8 cellular contexts compared by ENCODE assay signal in genomic region chr12:31682136-31682962, GRCh38. TPM values are rescaled to one million over a fixed set of nuclear protein-coding genes. Genes with fewer than 3 reads are reported as not detected.
A peak's percentile ranks its signal among the peaks of the same experiment; 100 is the strongest.
DNase-seq lines count a peak whose midpoint lies in the region; ATAC-seq and TF ChIP-seq lines count a peak whose summit lies in the region.

No MANE protein-coding gene starts in this region.

- peak; percentile 66 for ATAC-seq in PC-3

- H3K4me3 ChIP-seq in GM23248 = no peak overlapping the region
- no peak overlapping the region for H3K4me3 ChIP-seq in PC-3 (ENCODE audit: low read length)
- no peak overlapping the region for H3K4me3 ChIP-seq in fibroblast of mammary gland (ENCODE audit: control insufficient read depth, low read depth, low read length)
- H3K4me3 ChIP-seq in osteoblast (ENCODE audit: insufficient read depth, low read length) = no peak overlapping the region

- H3K9ac ChIP-seq in GM23248 = no peak overlapping the region
- H3K9ac ChIP-seq in PC-3 (ENCODE audit: low read length) = no peak overlapping the region

- BruUV-seq in PC-3 (replicated peaks; lab: Mats Ljungman, UMichigan) = no TSS peak

- H3K27ac ChIP-seq in GM23248 = no peak overlapping the region
- no peak overlapping the region for H3K27ac ChIP-seq in PC-3 (ENCODE audit: low read length)
- H3K27ac ChIP-seq in osteoblast (ENCODE audit: low read depth, low read length) = no peak overlapping the region

- DNase-seq in Daoy (ENCODE audit: low read depth) = peak; percentile 82
- DNase-seq in GM23248 = peak; percentile 71
- peak; percentile 88 to 89 for DNase-seq in Kasumi-1 (lab: John Stamatoyannopoulos, UW)
- DNase-seq in PC-3 = peak; percentile 80
- peak; percentile 37 for DNase-seq in activated T-cell treated with anti-CD3 and anti-CD28 coated beads for 48 hours (ENCODE audit: low read depth)
- DNase-seq in fibroblast of mammary gland (ENCODE audit: low read depth) = peak; percentile 83
- DNase-seq in osteoblast (ENCODE audit: insufficient read length, low spot score, missing footprints) = peak; percentile 34
- peak; percentile 54 for DNase-seq in ureter (ENCODE audit: low spot score)

- H3K27me3 ChIP-seq in GM23248 (replicated peaks; ENCODE audit: insufficient read depth) = no peaks in the 10 kb centered on the region
- H3K27me3 ChIP-seq in PC-3 (ENCODE audit: low read length) = no peaks in the 10 kb centered on the region
- H3K27me3 ChIP-seq in osteoblast (ENCODE audit: insufficient read depth, low read length) = no peaks in the 10 kb centered on the region

- in situ Hi-C loops in GM23248 (cut with MboI) = loop anchor here (25.0 kb wide), 1 partner anchor 105 kb away; a partner anchor contains a TSS

- H3K4me2 ChIP-seq in GM23248 (ENCODE audit: unreplicated experiment) (no peak overlapping the region), PC-3 (ENCODE audit: low read length) (no peak overlapping the region), osteoblast (ENCODE audit: insufficient read depth, low read length) (no peak overlapping the region)

- H3K9me2 ChIP-seq in GM23248 (ENCODE audit: insufficient read depth) = no peaks in the 10 kb centered on the region
- H3K9me2 ChIP-seq in PC-3 (replicated peaks; ENCODE audit: low read length) = no peaks in the 10 kb centered on the region

- POLR2A ChIA-PET in PC-3 (lab: Charles Lee; ENCODE audit: unreplicated experiment) = no interaction called here

- 63 to 66% methylated on average over 10 of the region's 10 CpGs for WGBS in GM23248 (ENCODE audit: low coverage in 1 of 2, low lambda C conversion rate in 2 of 2, missing lambda C conversion rate in 2 of 2), 2 experiments

- intact Hi-C loops in PC-3 (cut with micrococcal nuclease) = loop anchor here (1.0 to 10.0 kb wide), 3 partner anchors 282 to 620 kb away; no protein-coding TSS in a partner anchor

- H4K20me1 ChIP-seq in GM23248 (ENCODE audit: insufficient read depth) (no peaks in the 10 kb centered on the region), PC-3 (ENCODE audit: low read length) (no peaks in the 10 kb centered on the region), osteoblast (ENCODE audit: insufficient read depth, low read length) (no peaks in the 10 kb centered on the region)

- no peak overlapping the region for H2AFZ ChIP-seq in GM23248
- no peak overlapping the region for H2AFZ ChIP-seq in PC-3 (ENCODE audit: low read length)
- no peak overlapping the region for H2AFZ ChIP-seq in osteoblast (ENCODE audit: low read length)

- H3K79me2 ChIP-seq in GM23248 (ENCODE audit: insufficient read depth) (no peaks in the 10 kb centered on the region), PC-3 (ENCODE audit: low read length) (no peaks in the 10 kb centered on the region), osteoblast (ENCODE audit: insufficient read depth, low read length) (no peaks in the 10 kb centered on the region)

- H3K9me3 ChIP-seq in GM23248 (ENCODE audit: low read depth) (no peaks in the 10 kb centered on the region), PC-3 (ENCODE audit: low read length) (no peaks in the 10 kb centered on the region), osteoblast (ENCODE audit: low read depth, low read length) (peaks cover 2% of the 10 kb centered on the region)

- CTCF ChIA-PET in PC-3 (lab: Charles Lee) = no interaction called here

- no peaks in the 10 kb centered on the region for H3K36me3 ChIP-seq in GM23248 (ENCODE audit: low read depth)
- H3K36me3 ChIP-seq in PC-3 (ENCODE audit: low read depth, low read length) = no peaks in the 10 kb centered on the region
- no peaks in the 10 kb centered on the region for H3K36me3 ChIP-seq in osteoblast (ENCODE audit: insufficient read depth, low read length)

- H3K4me1 ChIP-seq in GM23248 (ENCODE audit: insufficient read depth) = no peaks in the 10 kb centered on the region
- no peaks in the 10 kb centered on the region for H3K4me1 ChIP-seq in PC-3 (ENCODE audit: insufficient read depth, low read length)
- H3K4me1 ChIP-seq in osteoblast (ENCODE audit: insufficient read depth, low read length) = no peaks in the 10 kb centered on the region

- H3F3A ChIP-seq in GM23248 (ENCODE audit: insufficient read depth) (no peaks in the 10 kb centered on the region), PC-3 (ENCODE audit: low read length, unreplicated experiment) (no peaks in the 10 kb centered on the region)

- TF ChIP-seq CTCF in PC-3 (conservative IDR thresholded peaks at IDR 0.05; ENCODE audit: low read depth, low read length) (peak; percentile 75), fibroblast of mammary gland (conservative IDR thresholded peaks at IDR 0.05; ENCODE audit: control insufficient read depth, insufficient read depth, low read depth, low read length) (peak; percentile 84), osteoblast (IDR thresholded peaks at IDR 0.05; ENCODE audit: extremely low read depth, low read depth, low read length) (peak; percentile 79)

RNA-seq across cellular contexts. Expression of gene ETFBKMT, which starts 22.9 kb away (rescaled TPM):
- total RNA-seq in Daoy (2014; rRNA removed; shearing (Covaris generic)) = 1.0 and 1.4 TPM in 2 replicates
- 1.8 and 3.4 TPM in 2 replicates for total RNA-seq in GM23248 (2014; rRNA removed; shearing (Covaris generic))
- 2.6 and 4.3 TPM in 2 replicates for polyA plus RNA-seq in GM23248 (2016; fragmentation: Nextera tagmentation; extraction: Ambion mirVana)
- total RNA-seq in PC-3 (2014; rRNA removed) = 0.52 and 0.58 TPM in 2 replicates
- total RNA-seq in osteoblast = 3.8 and 4.7 TPM in 2 replicates
- total RNA-seq in ureter = 5.6 TPM

RNA-seq across cellular contexts. Expression of gene AMN1, which starts 46.5 kb away (rescaled TPM):
- 10.1 and 11.5 TPM in 2 replicates for total RNA-seq in Daoy (2014; rRNA removed; shearing (Covaris generic))
- 5.7 and 12.9 TPM in 2 replicates for total RNA-seq in GM23248 (2014; rRNA removed; shearing (Covaris generic))
- polyA plus RNA-seq in GM23248 (2016; fragmentation: Nextera tagmentation; extraction: Ambion mirVana) = 5.0 and 5.2 TPM in 2 replicates
- total RNA-seq in PC-3 (2014; rRNA removed) = 2.1 and 3.9 TPM in 2 replicates
- total RNA-seq in osteoblast = 5.4 and 5.6 TPM in 2 replicates
- total RNA-seq in ureter = 16.6 TPM

Comparison
In these comparisons a context has a peak if more than half of its experiments do, and no peak if none do; other contexts are left out.
1. DNase-seq: peak in every context shown above with its lines; median percentile 88 in Kasumi-1; 83 in fibroblast of mammary gland; 82 in Daoy; 80 in PC-3; 71 in GM23248; 54 in ureter; 37 in activated T-cell treated with anti-CD3 and anti-CD28 coated beads for 48 hours; 34 in osteoblast.